In the genomic region with DNA sequence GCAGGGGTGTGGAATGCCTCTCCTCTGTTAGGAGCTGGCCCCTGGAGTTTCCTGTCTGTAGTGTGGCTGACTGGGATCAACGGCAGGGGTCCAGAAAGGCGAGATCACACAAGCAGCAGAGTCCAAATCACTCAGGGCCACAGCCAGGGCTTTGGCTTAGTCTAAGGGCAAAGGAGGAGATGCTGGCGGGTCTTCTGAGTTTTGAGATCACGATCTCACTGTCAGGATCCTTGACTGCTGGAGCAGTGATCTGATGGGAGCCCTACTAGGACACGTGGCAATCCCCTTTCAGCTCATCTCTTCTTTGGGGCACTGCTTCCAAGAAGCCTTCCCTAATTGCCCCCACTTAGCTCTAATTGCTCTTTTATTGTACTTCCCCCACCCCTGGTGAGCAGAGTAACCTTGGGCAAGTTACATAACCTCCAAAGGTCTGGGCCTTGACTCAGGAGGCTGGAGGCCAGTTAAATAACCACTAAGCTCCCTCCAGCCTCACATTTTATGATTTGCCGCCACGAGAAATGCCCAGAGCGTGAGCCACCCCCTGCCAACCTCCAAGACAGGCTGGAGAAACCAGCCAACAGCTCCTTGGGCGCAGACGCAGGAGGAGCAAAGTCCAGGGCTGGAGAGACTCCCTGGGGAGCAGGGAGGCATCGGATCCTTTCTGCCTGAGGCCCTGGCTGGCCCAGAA, we compare ENCODE assay signal across 17 cellular contexts. TPM values are rescaled to one million over a fixed set of nuclear protein-coding genes. Genes with fewer than 3 reads are reported as not detected.
DNase-seq lines count a peak whose midpoint lies in the region; ATAC-seq, FAIRE-seq and TF ChIP-seq lines count a peak whose summit lies in the region.
"Had no signal": no experiment of that assay in that cellular context is flagged by ENCODE, and none has a peak within 500 bp of the region (broad histone marks: within the 10 kb centered on the region; RNA-seq: fewer than 3 reads in every experiment).

No MANE protein-coding gene starts in this region.

- no peak for TF ChIP-seq EP300 in K562 (IDR thresholded peaks at IDR 0.05; ENCODE audit: low read length)

- peaks cover 100% of the 10 kb centered on the region for H3K79me2 ChIP-seq in K562 (ENCODE audit: control insufficient read depth, insufficient read depth, low read length)

- CTCF ChIA-PET in K562 (lab: Yijun Ruan, JAX; ENCODE audit: low intra/inter-chr PET ratio): no interaction called here

- H3K36me3 ChIP-seq in K562 (ENCODE audit: control insufficient read depth, insufficient read depth, low read length): peaks cover 91% of the 10 kb centered on the region
- H3K36me3 ChIP-seq in mucosa of stomach (ENCODE audit: control insufficient read depth, insufficient read depth, low read length): no peaks in the 10 kb centered on the region
- H3K36me3 ChIP-seq: ascending aorta, heart left ventricle, left lung, neutrophil had no signal

- H3K9ac ChIP-seq in K562 (ENCODE audit: insufficient read depth in 1 of 2, low read depth in 2 of 2, low read length in 2 of 2) (peak overlapping the region in 1 of 2 experiments; percentile 72; a peak in 1 of 4 replicates), mucosa of stomach (ENCODE audit: low read length) (peak overlapping the region; percentile 42)

- H3K9me3 ChIP-seq in K562 (replicated peaks; ENCODE audit: control insufficient read depth, insufficient read depth, low read depth, low read length) (no peaks in the 10 kb centered on the region; the same call in 1 of the 2 replicates), mucosa of stomach (ENCODE audit: control insufficient read depth, low read length) (no peaks in the 10 kb centered on the region)
- H3K9me3 ChIP-seq: ascending aorta, esophagus squamous epithelium, heart left ventricle, left lung, neutrophil had no signal

- H3K4me1 Mint-ChIP-seq in natural killer cell treated with Interleukin-12 subunit alpha and Interleukin-12 subunit beta and Interleukin-15 and Interleukin-18, amount 100 ng/mL, for 72 hours (ENCODE audit: low read depth in 2 of 2): peaks cover 5 to 12% of the 10 kb centered on the region in 2 donors
- peaks cover 0 to 11% of the 10 kb centered on the region in 2 donors for H3K4me1 Mint-ChIP-seq in natural killer cell

- peak overlapping the region; percentile 25; the same call in 2 of the 3 replicates for H3K27ac ChIP-seq in K562 (ENCODE audit: extremely low read depth, low read depth, low read length)
- H3K27ac ChIP-seq: esophagus squamous epithelium, heart left ventricle, left lung had no signal

- no peaks in the 10 kb centered on the region for H3K9me3 Mint-ChIP-seq in natural killer cell treated with Interleukin-12 subunit alpha and Interleukin-12 subunit beta and Interleukin-15 and Interleukin-18, amount 100 ng/mL, for 72 hours
- H3K9me3 Mint-ChIP-seq in natural killer cell: no peaks in the 10 kb centered on the region
- H3K9me3 Mint-ChIP-seq: stimulated activated naive CD8-positive, alpha-beta T cell treated with anti-CD3 and anti-CD28 coated beads, Interleukin-15, amount 100 ng/mL, for 72 hours had no signal

- H4K20me1 ChIP-seq in K562 (replicated peaks; ENCODE audit: control insufficient read depth, insufficient read depth, low read length): peaks cover 40% of the 10 kb centered on the region; the same call in 1 of the 2 replicates

- no peak for TF ChIP-seq RAD21 in K562 (CRISPR knock-in tag; conservative IDR thresholded peaks at IDR 0.05 in 1 of 2, IDR thresholded peaks at IDR 0.05 in 1 of 2)

- H3K9me1 ChIP-seq in K562 (ENCODE audit: control insufficient read depth, insufficient read depth, low read length): peaks cover 18% of the 10 kb centered on the region

- BruUV-seq in K562 (replicated peaks; lab: Mats Ljungman, UMichigan): no TSS peak

- H3K4me3 ChIP-seq in K562: no peak overlapping the region
- no peak overlapping the region for H3K4me3 ChIP-seq in mucosa of stomach (ENCODE audit: low read length)
- H3K4me3 ChIP-seq: ascending aorta, esophagus squamous epithelium, heart left ventricle, left lung had no signal

- H3K27me3 ChIP-seq in K562 (ENCODE audit: control insufficient read depth in 2 of 2, insufficient read depth in 2 of 2, low read length in 2 of 2) (no peaks in the 10 kb centered on the region), mucosa of stomach (ENCODE audit: control insufficient read depth, insufficient read depth, low read length) (no peaks in the 10 kb centered on the region)
- H3K27me3 ChIP-seq: ascending aorta, esophagus squamous epithelium, left lung, neutrophil had no signal

- intact Hi-C loops in natural killer cell (cut with micrococcal nuclease) (no loop called here), K562 (cut with micrococcal nuclease) (no loop called here)

- no peak for ATAC-seq in natural killer cell treated with Interleukin-12 subunit alpha and Interleukin-12 subunit beta and Interleukin-15 and Interleukin-18, amount 100 ng/mL, for 72 hours
- ATAC-seq in natural killer cell (no peak), K562 (no peak), GM18520 (IDR thresholded peaks at IDR 0.05; ENCODE audit: unreplicated experiment) (no peak), GM19328 (IDR thresholded peaks at IDR 0.05; ENCODE audit: unreplicated experiment) (no peak)
- ATAC-seq: heart left ventricle; left lung; stimulated activated naive CD8-positive, alpha-beta T cell treated with anti-CD3 and anti-CD28 coated beads, Interleukin-15, amount 100 ng/mL, for 72 hours had no signal

- no peak for FAIRE-seq in K562 (lab: Jason Lieb, UNC)

- no peak overlapping the region for H3K4me3 Mint-ChIP-seq in natural killer cell treated with Interleukin-12 subunit alpha and Interleukin-12 subunit beta and Interleukin-15 and Interleukin-18, amount 100 ng/mL, for 72 hours
- H3K4me3 Mint-ChIP-seq in natural killer cell: no peak overlapping the region
- H3K4me3 Mint-ChIP-seq: activated CD4-positive, alpha-beta T cell treated with anti-CD3 and anti-CD28 coated beads, Interleukin-2, amount 10 ng/mL, durations not matched to agents 24 days and 14 days; stimulated activated naive CD8-positive, alpha-beta T cell treated with anti-CD3 and anti-CD28 coated beads, Interleukin-15, amount 100 ng/mL, for 72 hours had no signal

- H3K4me1 ChIP-seq in K562 (replicated peaks in 1 of 2; ENCODE audit: control insufficient read depth in 2 of 2, insufficient read depth in 2 of 2, low read length in 2 of 2) (peaks cover 52 to 54% of the 10 kb centered on the region in 2 experiments), mucosa of stomach (ENCODE audit: control insufficient read depth, insufficient read depth, low read length) (peaks cover 95% of the 10 kb centered on the region)
- H3K4me1 ChIP-seq: heart left ventricle had no signal

- TF ChIP-seq CTCF in natural killer cell (IDR thresholded peaks at IDR 0.05): no peak
- no peak for TF ChIP-seq CTCF in K562 (IDR thresholded peaks at IDR 0.05 in 2 of 3, conservative IDR thresholded peaks at IDR 0.05 in 1 of 3; ENCODE audit: insufficient read depth in 2 of 3, low read depth in 1 of 3, low read length in 3 of 3)

- POLR2A ChIA-PET in K562 (lab: Yijun Ruan, JAX): interaction anchor here (0.6 to 4.9 kb wide), 7 partner anchors 8 to 1603 kb away, joined by 3 to 33 read pairs (median 6); a partner anchor contains a TSS

- H3K27ac Mint-ChIP-seq in natural killer cell treated with Interleukin-12 subunit alpha and Interleukin-12 subunit beta and Interleukin-15 and Interleukin-18, amount 100 ng/mL, for 72 hours: no peak overlapping the region
- no peak overlapping the region for H3K27ac Mint-ChIP-seq in natural killer cell

- H2AFZ ChIP-seq in K562 (ENCODE audit: low read depth, low read length): no peak overlapping the region

- in situ Hi-C loops in K562 (cut with MboI): no loop called here

- H3K36me3 Mint-ChIP-seq in natural killer cell treated with Interleukin-12 subunit alpha and Interleukin-12 subunit beta and Interleukin-15 and Interleukin-18, amount 100 ng/mL, for 72 hours: no peaks in the 10 kb centered on the region
- H3K36me3 Mint-ChIP-seq in natural killer cell: no peaks in the 10 kb centered on the region

- DNase-seq in natural killer cell treated with Interleukin-12 subunit alpha and Interleukin-12 subunit beta and Interleukin-15 and Interleukin-18, amount 100 ng/mL, for 72 hours (ENCODE audit: low spot score): peak; percentile 37
- DNase-seq in natural killer cell (no peak), K562 (ENCODE audit: extremely low read depth in 1 of 4, low spot score in 3 of 4) (no peak), NCI-H510A treated with DMSO at 0.1 percent for 48 hours (lab: John Stamatoyannopoulos, UW) (no peak), AML-193 (lab: John Stamatoyannopoulos, UW) (no peak)
- DNase-seq: activated CD4-positive, alpha-beta T cell treated with anti-CD3 and anti-CD28 coated beads, Interleukin-2, amount 10 ng/mL, durations not matched to agents 24 days and 14 days; esophagus squamous epithelium; left lung; NCI-H2081; Right ventricle myocardium superior; stimulated activated naive CD8-positive, alpha-beta T cell treated with anti-CD3 and anti-CD28 coated beads, Interleukin-15, amount 100 ng/mL, for 72 hours had no signal

- WGBS in K562 (ENCODE audit: insufficient coverage, low coverage, missing lambda C conversion rate): 72% methylated on average over 11 of the region's 11 CpGs

- H3K4me2 ChIP-seq in K562 (ENCODE audit: insufficient read depth, low read length): no peak overlapping the region

- TF ChIP-seq POLR2A in K562 (conservative IDR thresholded peaks at IDR 0.05): no peak

- no peaks in the 10 kb centered on the region for H3K27me3 Mint-ChIP-seq in natural killer cell treated with Interleukin-12 subunit alpha and Interleukin-12 subunit beta and Interleukin-15 and Interleukin-18, amount 100 ng/mL, for 72 hours
- H3K27me3 Mint-ChIP-seq in natural killer cell (ENCODE audit: low read depth in 2 of 2): no peaks in the 10 kb centered on the region
- H3K27me3 Mint-ChIP-seq: activated CD4-positive, alpha-beta T cell treated with anti-CD3 and anti-CD28 coated beads, Interleukin-2, amount 10 ng/mL, durations not matched to agents 24 days and 14 days; stimulated activated naive CD8-positive, alpha-beta T cell treated with anti-CD3 and anti-CD28 coated beads, Interleukin-15, amount 100 ng/mL, for 72 hours had no signal

RNA-seq across cellular contexts. Expression of a gene that starts 12.0 kb away (rescaled TPM):
- 10 to 100 TPM in 1 of 2 donors, 1 to 10 TPM in 1; 2.1 to 10.9 TPM for total RNA-seq in natural killer cell treated with Interleukin-12 subunit alpha and Interleukin-12 subunit beta and Interleukin-15 and Interleukin-18, amount 100 ng/mL, for 72 hours
- total RNA-seq in natural killer cell: under 1 TPM in 2 of 3 donors, not detected in 1; 0.16 to 0.50 TPM
- total RNA-seq in K562 (2011; cell fraction: chromatin; rRNA removed; ENCODE audit: low replicate concordance): 39.4 and 105 TPM in 2 replicates
- total RNA-seq in K562 (2011; cell fraction: nucleolus; rRNA removed): 101 and 127 TPM in 2 replicates
- total RNA-seq in K562 (2011; cell fraction: nucleoplasm; rRNA removed): 65.7 and 73.6 TPM in 2 replicates
- 35.5 and 38.0 TPM in 2 replicates for total RNA-seq in K562 (2014; rRNA removed)
- total RNA-seq in K562 (2014; rRNA removed; fragmentation: Illumina TruSeq; extraction: Trizol): 12.7 and 15.0 TPM in 2 replicates
- total RNA-seq in K562 (2015; rRNA removed; fragmentation: Illumina TruSeq; extraction: Trizol): 26.1 and 27.1 TPM in 2 replicates
- 41.6 and 45.8 TPM in 2 replicates for total RNA-seq in K562 (2021)
- polyA plus RNA-seq in K562 (2011; rRNA removed): 17.5 and 24.6 TPM in 2 replicates
- 21.1 and 29.2 TPM in 2 replicates for polyA plus RNA-seq in K562 (2011; cell fraction: cytosol; rRNA removed)
- 43.7 and 67.2 TPM in 2 replicates for polyA plus RNA-seq in K562 (2011; cell fraction: nucleus; rRNA removed)
- polyA plus RNA-seq in K562 (2012): 31.4 and 32.9 TPM in 2 replicates
- polyA plus RNA-seq in K562 (2014; fragmentation: Illumina TruSeq; extraction: Trizol): 25.8 and 31.8 TPM in 2 replicates
- 1 to 10 TPM; 1.5 to 1.9 TPM for polyA plus RNA-seq in K562 (2014; fragmentation: Nextera tagmentation; extraction: Ambion mirVana)
- 25.6 and 31.5 TPM in 2 replicates for polyA plus RNA-seq in K562 (2014; rRNA removed)
- 19.7 and 25.9 TPM in 2 replicates for polyA minus RNA-seq in K562 (2011; rRNA and poly(A)+ RNA removed)
- polyA minus RNA-seq in K562 (2011; cell fraction: cytosol; rRNA and poly(A)+ RNA removed): 29.4 and 31.6 TPM in 2 replicates
- 22.3 and 24.7 TPM in 2 replicates for polyA minus RNA-seq in K562 (2011; cell fraction: nucleus; rRNA and poly(A)+ RNA removed)
